16 cellular contexts compared by ENCODE assay signal in genomic region chr6:155011997-155012396, GRCh38. TPM values are rescaled to one million over a fixed set of nuclear protein-coding genes. Genes with fewer than 3 reads are reported as not detected.
DNase-seq lines count a peak whose midpoint lies in the region; ATAC-seq and TF ChIP-seq lines count a peak whose summit lies in the region.
"Had no signal": no experiment of that assay in that cellular context is flagged by ENCODE, and none has a peak within 500 bp of the region (broad histone marks: within the 10 kb centered on the region; RNA-seq: fewer than 3 reads in every experiment).

No MANE protein-coding gene starts in this region.

- H3K4me3 ChIP-seq in IMR-90 (ENCODE audit: insufficient read depth, low read depth, low read length) (no peak overlapping the region), mucosa of descending colon (no peak overlapping the region), stomach smooth muscle (ENCODE audit: low read length in 2 of 2) (no peak overlapping the region), neuronal stem cell (ENCODE audit: low read length in 2 of 2) (no peak overlapping the region)

- H3K56ac ChIP-seq in IMR-90 (ENCODE audit: extremely low read depth, insufficient read depth, low read length) = no peak overlapping the region

- ATAC-seq in IMR-90 (ENCODE audit: low read depth) = no peak
- peak; percentile 82 for ATAC-seq in mucosa of descending colon
- ATAC-seq: HCT116, Right ventricle myocardium inferior had no signal

- H2BK15ac ChIP-seq in IMR-90 (ENCODE audit: low read depth, low read length) (no peak overlapping the region), neuronal stem cell (ENCODE audit: low read length) (no peak overlapping the region)

- peaks cover 0 to under 1% (median 0%) of the 10 kb centered on the region in 5 experiments for H3K9me3 Mint-ChIP-seq in brain

- peaks cover 10% of the 10 kb centered on the region for H3K4me1 ChIP-seq in IMR-90 (ENCODE audit: control insufficient read depth, insufficient read depth, low read length)
- H3K4me1 ChIP-seq in mucosa of descending colon (ENCODE audit: low read depth) = peaks cover 19% of the 10 kb centered on the region
- peaks cover 20% of the 10 kb centered on the region for H3K4me1 ChIP-seq in stomach smooth muscle (ENCODE audit: control insufficient read depth, insufficient read depth, low read length)
- peaks cover 4 to 10% of the 10 kb centered on the region in 2 donors for H3K4me1 ChIP-seq in neuronal stem cell (ENCODE audit: control insufficient read depth in 2 of 2, insufficient read depth in 1 of 2, low read depth in 1 of 2, low read length in 2 of 2)

- no peak overlapping the region for H2AK9ac ChIP-seq in IMR-90 (replicated peaks; ENCODE audit: low read depth, low read length, poor library complexity)

- no peak overlapping the region for H4K8ac ChIP-seq in IMR-90 (ENCODE audit: low read depth in 2 of 2, low read length in 2 of 2)
- H4K8ac ChIP-seq in neuronal stem cell (ENCODE audit: low read depth, low read length) = no peak overlapping the region

- H3K9me1 ChIP-seq in IMR-90 (ENCODE audit: insufficient read depth, low read length) = peaks cover 10% of the 10 kb centered on the region

- H3K4ac ChIP-seq in IMR-90 (ENCODE audit: low read depth, low read length) (no peak overlapping the region), neuronal stem cell (ENCODE audit: low read length) (no peak overlapping the region)

- no peak overlapping the region for H2BK120ac ChIP-seq in IMR-90 (ENCODE audit: low read depth, low read length)
- no peak overlapping the region for H2BK120ac ChIP-seq in neuronal stem cell (ENCODE audit: low read depth, low read length)

- H3K36me3 ChIP-seq in IMR-90 (ENCODE audit: control insufficient read depth, insufficient read depth, low read length) = no peaks in the 10 kb centered on the region
- no peaks in the 10 kb centered on the region for H3K36me3 ChIP-seq in mucosa of descending colon (ENCODE audit: low read depth)
- H3K36me3 ChIP-seq in stomach smooth muscle (ENCODE audit: control insufficient read depth in 2 of 2, insufficient read depth in 2 of 2, low read length in 2 of 2) = no peaks in the 10 kb centered on the region
- no peaks in the 10 kb centered on the region for H3K36me3 ChIP-seq in neuronal stem cell (replicated peaks in 1 of 2; ENCODE audit: control insufficient read depth in 2 of 2, insufficient read depth in 2 of 2, low read length in 2 of 2)

- no peak overlapping the region for H4K91ac ChIP-seq in IMR-90 (ENCODE audit: insufficient read depth, low read depth, low read length)
- no peak overlapping the region for H4K91ac ChIP-seq in neuronal stem cell (ENCODE audit: low read depth, low read length, poor library complexity)

- WGBS in IMR-90 (ENCODE audit: extremely low coverage in 2 of 2, insufficient read length in 1 of 2), 2 experiments = no CpG with 5 or more reads among the region's 2 CpGs
- WGBS in neuronal stem cell (ENCODE audit: extremely low coverage in 2 of 2, insufficient read length in 2 of 2, insufficient replicate concordance in 1 of 2), 2 donors = no CpG with 5 or more reads among the region's 2 CpGs

- dilution Hi-C loops in IMR-90 (cut with HindIII; ENCODE audit: low sequenced_read_pairs, unreplicated experiment) = no loop called here

- H2BK12ac ChIP-seq in neuronal stem cell (ENCODE audit: low read length) = no peak overlapping the region

- peaks cover 64% of the 10 kb centered on the region for H3K4me1 Mint-ChIP-seq in brain
- H3K4me1 Mint-ChIP-seq: B cell had no signal

- H2BK5ac ChIP-seq in IMR-90 (ENCODE audit: low read depth, low read length, poor library complexity, severe bottlenecking) (no peak overlapping the region), neuronal stem cell (ENCODE audit: low read length) (no peak overlapping the region)

- H3K36me3 Mint-ChIP-seq in brain = peaks cover 4% of the 10 kb centered on the region

- peak overlapping the region; percentile 34; the same call in 1 of the 2 replicates for H3K4me2 ChIP-seq in IMR-90 (ENCODE audit: low read depth, low read length)
- no peak overlapping the region for H3K4me2 ChIP-seq in neuronal stem cell (ENCODE audit: insufficient read depth, low read length, poor library complexity, severe bottlenecking)

- no peak overlapping the region for H3K23ac ChIP-seq in IMR-90 (ENCODE audit: low read depth, low read length)
- no peak overlapping the region for H3K23ac ChIP-seq in neuronal stem cell (ENCODE audit: low read depth, low read length, poor library complexity)

- no peak for TF ChIP-seq CTCF in IMR-90 (conservative IDR thresholded peaks at IDR 0.05; ENCODE audit: low read depth, low read length)
- no peak for TF ChIP-seq CTCF in brain (conservative IDR thresholded peaks at IDR 0.05)
- no peak for TF ChIP-seq CTCF in mucosa of descending colon (IDR thresholded peaks at IDR 0.05)

- TF ChIP-seq RAD21 in IMR-90 (IDR thresholded peaks at IDR 0.05; ENCODE audit: low read length) = no peak

- H3K27ac Mint-ChIP-seq in brain = peak overlapping the region in 4 of 5 experiments; percentile 54 to 84 (median 76)
- H3K27ac Mint-ChIP-seq: B cell had no signal

- intact Hi-C loops in IMR-90 (cut with micrococcal nuclease) (loop anchor here (5.0 to 10.0 kb wide), 2 partner anchors 160 to 337 kb away; no protein-coding TSS in a partner anchor), mucosa of descending colon (cut with DNase I, micrococcal nuclease) (no loop called here)

- no peaks in the 10 kb centered on the region for H3K27me3 Mint-ChIP-seq in brain
- H3K27me3 Mint-ChIP-seq: B cell had no signal

- in situ Hi-C loops in IMR-90 (cut with MboI; ENCODE audit: low sequenced_read_pairs) = no loop called here

- no peak overlapping the region for H2AFZ ChIP-seq in IMR-90 (replicated peaks; ENCODE audit: low read length, poor library complexity)
- no peak overlapping the region for H2AFZ ChIP-seq in neuronal stem cell (ENCODE audit: low read length)

- H3K9ac ChIP-seq in IMR-90 (ENCODE audit: low read depth, low read length) (no peak overlapping the region), stomach smooth muscle (ENCODE audit: low read length in 2 of 2) (no peak overlapping the region), neuronal stem cell (ENCODE audit: low read depth, low read length, poor library complexity) (no peak overlapping the region)

- H3K79me1 ChIP-seq in IMR-90 (ENCODE audit: low read depth in 1 of 2, low read length in 2 of 2) (peaks cover 0 to 25% of the 10 kb centered on the region in 2 experiments; a peak in 2 of 4 replicates), neuronal stem cell (ENCODE audit: low read depth, low read length) (peaks cover 2% of the 10 kb centered on the region)

- DNase-seq in IMR-90 (no peak), mucosa of descending colon (no peak), SW 1271 (lab: John Stamatoyannopoulos, UW) (no peak), neuronal stem cell (ENCODE audit: low spot score) (no peak), NCI-H2196 treated with DMSO at 0.1 percent for 48 hours (lab: John Stamatoyannopoulos, UW; ENCODE audit: unreplicated experiment) (no peak)
- DNase-seq: COR-L47; GOT3; MM.1S; NCI-H1092; NCI-H2081; NK-92 treated with Interleukin-12 subunit alpha and Interleukin-12 subunit beta, amount 100 ng/mL, for 24 hours had no signal

- H3K27me3 ChIP-seq in IMR-90 (ENCODE audit: control insufficient read depth, insufficient read depth, low read length) (no peaks in the 10 kb centered on the region), stomach smooth muscle (ENCODE audit: control insufficient read depth in 1 of 2, insufficient read depth in 2 of 2, low read length in 2 of 2) (no peaks in the 10 kb centered on the region), neuronal stem cell (ENCODE audit: control insufficient read depth in 3 of 3, insufficient read depth in 3 of 3, low read depth in 1 of 3, low read length in 3 of 3) (no peaks in the 10 kb centered on the region)

- peak overlapping the region in 2 of 5 experiments; percentile 0 to 50 for H3K4me3 Mint-ChIP-seq in brain
- H3K4me3 Mint-ChIP-seq: B cell had no signal

- no peak overlapping the region for H3K27ac ChIP-seq in IMR-90 (ENCODE audit: insufficient read depth, low read length)
- H3K27ac ChIP-seq in stomach smooth muscle (ENCODE audit: low read length) = peak overlapping the region; percentile 12
- no peak overlapping the region for H3K27ac ChIP-seq in neuronal stem cell (replicated peaks; ENCODE audit: low read length)

- H3K14ac ChIP-seq in IMR-90 (replicated peaks; ENCODE audit: low read depth, low read length) = no peak overlapping the region
- no peak overlapping the region for H3K14ac ChIP-seq in neuronal stem cell (ENCODE audit: low read length)

- no peaks in the 10 kb centered on the region for H3K9me3 ChIP-seq in IMR-90 (ENCODE audit: control insufficient read depth, insufficient read depth, low read length)
- no peaks in the 10 kb centered on the region for H3K9me3 ChIP-seq in mucosa of descending colon
- H3K9me3 ChIP-seq in stomach smooth muscle (ENCODE audit: control insufficient read depth in 2 of 2, low read length in 2 of 2) = no peaks in the 10 kb centered on the region
- H3K9me3 ChIP-seq in neuronal stem cell (replicated peaks in 1 of 2; ENCODE audit: control insufficient read depth in 2 of 2, insufficient read depth in 1 of 2, low read depth in 1 of 2, low read length in 2 of 2) = no peaks in the 10 kb centered on the region

- no peak overlapping the region for H4K5ac ChIP-seq in IMR-90 (ENCODE audit: low read depth, low read length)

- H2AK5ac ChIP-seq in IMR-90 (ENCODE audit: low read depth, low read length) = no peak overlapping the region
- H2AK5ac ChIP-seq in neuronal stem cell (ENCODE audit: low read depth, low read length) = no peak overlapping the region

- CTCF ChIA-PET in IMR-90 (lab: Yijun Ruan, JAX) = no interaction called here

- POLR2A ChIA-PET in IMR-90 (lab: Charles Lee; ENCODE audit: unreplicated experiment) = interaction anchor here (0.5 to 1.2 kb wide), 2 partner anchors 10 to 502 kb away, joined by 3 to 6 read pairs; partner anchors contain the start of gene CNKSR3

- no TSS peak for BruUV-seq in IMR-90 (replicated peaks; lab: Mats Ljungman, UMichigan)

- H3K18ac ChIP-seq in IMR-90 (ENCODE audit: low read depth, low read length) (no peak overlapping the region), neuronal stem cell (ENCODE audit: low read length) (no peak overlapping the region)

- no peak overlapping the region for H2BK20ac ChIP-seq in IMR-90 (ENCODE audit: low read depth, low read length)

- TF ChIP-seq POLR2A in IMR-90 (IDR thresholded peaks at IDR 0.05; ENCODE audit: low read depth, low read length) = no peak

- H4K20me1 ChIP-seq in IMR-90 (ENCODE audit: insufficient read depth, low read length) = 0 out of 2 replicates have a peak, but pooled peaks cover 4% of the 10 kb centered on the region

TF ChIP-seq in IMR-90, 13 proteins besides CTCF, POLR2A, EP300 and RAD21 (continues in another document):
- TF ChIP-seq NFE2L2 (IDR thresholded peaks at IDR 0.05; ENCODE audit: low read depth, low read length) (no peak), SMC3 (IDR thresholded peaks at IDR 0.05; ENCODE audit: low read depth, low read length) (no peak)

RNA-seq across cellular contexts. Expression of gene TIAM2, which starts 16.9 kb away (rescaled TPM):
- total RNA-seq in IMR-90 (2012; rRNA removed) = 4.7 and 5.6 TPM in 2 replicates
- polyA plus RNA-seq in IMR-90 (2012; rRNA removed) = 2.4 and 3.1 TPM in 2 replicates
- polyA plus RNA-seq in IMR-90 (2012; cell fraction: cytosol; rRNA removed) = 1.3 and 4.4 TPM in 2 replicates
- polyA plus RNA-seq in IMR-90 (2012; cell fraction: nucleus; rRNA removed; ENCODE audit: low replicate concordance) = 2.7 and 10.6 TPM in 2 replicates
- polyA plus RNA-seq in brain (ENCODE audit: insufficient read depth, low read depth, low replicate concordance) = 10.6 TPM
- 10 to 100 TPM in 1 of 3 donors, 1 to 10 TPM in 2; 4.2 to 12.2 (median 9.8) TPM for total RNA-seq in mucosa of descending colon
- 10.2 TPM for polyA plus RNA-seq in neuronal stem cell (2013, experiment 1 of 2)
- polyA plus RNA-seq in neuronal stem cell (2013, experiment 2 of 2) = 10.7 TPM
